ENCODE assay signal across 11 cellular contexts in genomic region chr1:21341517-21342078, GRCh38. TPM values are rescaled to one million over a fixed set of nuclear protein-coding genes. Genes with fewer than 3 reads are reported as not detected.
DNase-seq lines count a peak whose midpoint lies in the region; ATAC-seq and TF ChIP-seq lines count a peak whose summit lies in the region.
"Had no signal": no experiment of that assay in that cellular context is flagged by ENCODE, and none has a peak within 500 bp of the region (broad histone marks: within the 10 kb centered on the region; RNA-seq: fewer than 3 reads in every experiment).

No MANE protein-coding gene starts in this region.

- DNase-seq in breast epithelium (ENCODE audit: low spot score in 2 of 2) (no peak), mammary epithelial cell (no peak), upper lobe of left lung (no peak), CD1c-positive myeloid dendritic cell (ENCODE audit: extremely low spot score) (no peak)
- DNase-seq in naive thymus-derived CD8-positive, alpha-beta T cell, result no peak
- DNase-seq: NCI-H510A had no signal

- no peaks in the 10 kb centered on the region for H3K27me3 Mint-ChIP-seq in brain
- H3K27me3 Mint-ChIP-seq in naive thymus-derived CD8-positive, alpha-beta T cell, result no peaks in the 10 kb centered on the region

- no TSS peak for BruUV-seq in mammary epithelial cell (replicated peaks; lab: Mats Ljungman, UMichigan)

- H3K4me2 ChIP-seq in mammary epithelial cell (ENCODE audit: insufficient read depth, low read depth, low read length), result no peak overlapping the region

- CTCF ChIA-PET in mammary epithelial cell (lab: Charles Lee; ENCODE audit: low non-redundant PET), result no interaction called here

- H3K36me3 Mint-ChIP-seq in brain, result no peaks in the 10 kb centered on the region
- H3K36me3 Mint-ChIP-seq in naive thymus-derived CD8-positive, alpha-beta T cell, result no peaks in the 10 kb centered on the region

- peaks cover 79% of the 10 kb centered on the region for H3K79me2 ChIP-seq in mammary epithelial cell (ENCODE audit: insufficient read depth, low read length)

- no peak for TF ChIP-seq POLR2A in breast epithelium (IDR thresholded peaks at IDR 0.05)
- TF ChIP-seq POLR2A in upper lobe of left lung (IDR thresholded peaks at IDR 0.05), result no peak

- H3K27ac Mint-ChIP-seq in brain, result peak overlapping the region in 3 of 5 experiments; percentile 2 to 33 (median 16)
- H3K27ac Mint-ChIP-seq in naive thymus-derived CD8-positive, alpha-beta T cell, result peak overlapping the region in 8 of 10 donors; percentile 33 to 86 (median 52)

- H3K27me3 ChIP-seq in breast epithelium (no peaks in the 10 kb centered on the region), mammary epithelial cell (ENCODE audit: insufficient read depth, low read length) (no peaks in the 10 kb centered on the region), upper lobe of left lung (no peaks in the 10 kb centered on the region)

- H3K36me3 ChIP-seq in breast epithelium (no peaks in the 10 kb centered on the region), mammary epithelial cell (ENCODE audit: insufficient read depth, low read length) (no peaks in the 10 kb centered on the region), upper lobe of left lung (peaks cover 0 to 4% (median 0%) of the 10 kb centered on the region in 4 donors)
- H3K36me3 ChIP-seq: BLaER1 had no signal

- H3K4me1 ChIP-seq in breast epithelium (peaks cover 24 to 68% of the 10 kb centered on the region in 2 donors), mammary epithelial cell (ENCODE audit: insufficient read depth, low read length) (peaks cover 21% of the 10 kb centered on the region), upper lobe of left lung (peaks cover 67 to 92% (median 79%) of the 10 kb centered on the region in 4 donors)

- 94% methylated on average over 9 of the region's 10 CpGs for WGBS in mammary epithelial cell (ENCODE audit: low coverage, missing lambda C conversion rate)
- 82 to 83% methylated on average over 10 of the region's 10 CpGs for WGBS in upper lobe of left lung, 2 donors

- no peak for ATAC-seq in naive thymus-derived CD8-positive, alpha-beta T cell
- ATAC-seq in upper lobe of left lung (ENCODE audit: low FRiP score in 2 of 2), result no peak
- ATAC-seq in HG03175 (IDR thresholded peaks at IDR 0.05; ENCODE audit: unreplicated experiment), result no peak
- no peak for ATAC-seq in GM18517 (IDR thresholded peaks at IDR 0.05; ENCODE audit: unreplicated experiment)

- dilution Hi-C loops in mammary epithelial cell (cut with HindIII; ENCODE audit: low sequenced_read_pairs), result loop anchor here (5.0 kb wide), 1 partner anchor 36 kb away; no protein-coding TSS in a partner anchor

- peaks cover 78% of the 10 kb centered on the region for H3K4me1 Mint-ChIP-seq in brain
- peaks cover 44 to 79% (median 77%) of the 10 kb centered on the region in 4 donors for H3K4me1 Mint-ChIP-seq in naive thymus-derived CD8-positive, alpha-beta T cell

- no peaks in the 10 kb centered on the region for H3K9me3 ChIP-seq in breast epithelium
- H3K9me3 ChIP-seq in mammary epithelial cell (replicated peaks; ENCODE audit: insufficient read depth, low read length), result no peaks in the 10 kb centered on the region
- H3K9me3 ChIP-seq in upper lobe of left lung, result no peaks in the 10 kb centered on the region
- H3K9me3 ChIP-seq: BLaER1 had no signal

- H4K20me1 ChIP-seq in mammary epithelial cell (ENCODE audit: insufficient read depth, low read length), result no peaks in the 10 kb centered on the region

- TF ChIP-seq CTCF in breast epithelium (IDR thresholded peaks at IDR 0.05) (no peak), mammary epithelial cell (conservative IDR thresholded peaks at IDR 0.05 in 1 of 2, IDR thresholded peaks at IDR 0.05 in 1 of 2; ENCODE audit: extremely low read depth in 1 of 2, insufficient read depth in 1 of 2, low read depth in 1 of 2, low read length in 2 of 2) (no peak), brain (conservative IDR thresholded peaks at IDR 0.05) (no peak), upper lobe of left lung (IDR thresholded peaks at IDR 0.05) (no peak)

- no peak for TF ChIP-seq EP300 in upper lobe of left lung (IDR thresholded peaks at IDR 0.05)

- in situ Hi-C loops in mammary epithelial cell (cut with MboI; ENCODE audit: low sequenced_read_pairs in 2 of 2), result no loop called here

- no peak overlapping the region for H3K9ac ChIP-seq in mammary epithelial cell (ENCODE audit: insufficient read depth, low read length)
- H3K9ac ChIP-seq: BLaER1 had no signal

- peak overlapping the region; percentile 94 to 98 for H3K27ac ChIP-seq in breast epithelium
- no peak overlapping the region for H3K27ac ChIP-seq in mammary epithelial cell (ENCODE audit: insufficient read depth, low read depth, low read length)
- H3K27ac ChIP-seq in upper lobe of left lung, result peak overlapping the region; percentile 82 to 91 (median 87)
- H3K27ac ChIP-seq: BLaER1, SK-N-MC had no signal

- POLR2A ChIA-PET in naive thymus-derived CD8-positive, alpha-beta T cell (lab: Charles Lee), result interaction anchor here (4.5 kb wide), 1 partner anchor 8 kb away, joined by 47 read pairs; no protein-coding TSS in a partner anchor

- intact Hi-C loops in breast epithelium (cut with DNase I; ENCODE audit: low total_unique reads), result no loop called here
- intact Hi-C loops in mammary epithelial cell (cut with micrococcal nuclease), result no loop called here

- peak overlapping the region; percentile 84 to 92 (median 87) for H3K4me3 ChIP-seq in breast epithelium
- H3K4me3 ChIP-seq in mammary epithelial cell (replicated peaks in 1 of 3; ENCODE audit: insufficient read depth in 1 of 3, low read depth in 2 of 3, low read length in 3 of 3), result no peak overlapping the region
- peak overlapping the region in 1 of 4 donors; percentile 90 for H3K4me3 ChIP-seq in upper lobe of left lung
- H3K4me3 ChIP-seq: BLaER1, SK-N-MC had no signal

- H2AFZ ChIP-seq in mammary epithelial cell (ENCODE audit: low read depth, low read length), result no peak overlapping the region

- H3K4me3 Mint-ChIP-seq in brain, result peak overlapping the region in 2 of 5 experiments; percentile 33 to 50
- H3K4me3 Mint-ChIP-seq in naive thymus-derived CD8-positive, alpha-beta T cell, result peak overlapping the region in 6 of 10 donors; percentile 6 to 92 (median 55)

- no peaks in the 10 kb centered on the region for H3K9me3 Mint-ChIP-seq in brain
- H3K9me3 Mint-ChIP-seq in naive thymus-derived CD8-positive, alpha-beta T cell, result no peaks in the 10 kb centered on the region

RNA-seq across cellular contexts. Expression of gene ECE1, which starts 51.3 kb away (rescaled TPM):
- total RNA-seq in breast epithelium, result 100 to 1,000 TPM in 2 of 3 donors, 10 to 100 TPM in 1; 62.6 to 121 (median 112) TPM
- total RNA-seq in mammary epithelial cell, result 100 to 1,000 TPM in 1 of 2 donors, 10 to 100 TPM in 1; 86.3 to 153 TPM
- polyA plus RNA-seq in mammary epithelial cell, result 65.7 TPM
- 75.5 TPM for polyA minus RNA-seq in mammary epithelial cell
- polyA plus RNA-seq in brain (ENCODE audit: insufficient read depth, low read depth, low replicate concordance), result 70.1 TPM
- 10 to 100 TPM; 51.7 to 53.6 TPM for total RNA-seq in naive thymus-derived CD8-positive, alpha-beta T cell
- 10 to 100 TPM in 2 of 3 donors, 1 to 10 TPM in 1; 9.1 to 37.3 (median 20.5) TPM for polyA plus RNA-seq in naive thymus-derived CD8-positive, alpha-beta T cell
- 100 to 1,000 TPM in 1 of 6 donors, 10 to 100 TPM in 5; 55.8 to 120 (median 74.8) TPM for total RNA-seq in upper lobe of left lung

Comparison
In these comparisons a context has a peak if more than half of its experiments do, and no peak if none do; other contexts are left out.
1. H3K4me3 ChIP-seq: peak in breast epithelium (3 of 3); none in mammary epithelial cell (0 of 3).